Comparison of ENCODE assay signal across 2 cellular contexts in genomic region chr4:71732706-71733105, GRCh38.
A peak's percentile ranks its signal among the peaks of the same experiment; 100 is the strongest.
TF ChIP-seq lines count a peak whose summit lies in the region.

No MANE protein-coding gene starts in this region.

TF ChIP-seq in IMR-90, 13 proteins besides CTCF, POLR2A, EP300 and RAD21 (continued from another document):
- TF ChIP-seq SMC3 (IDR thresholded peaks at IDR 0.05; ENCODE audit: low read depth, low read length) (peak; percentile 44; the same call in 1 of the 2 replicates), BHLHE40 (IDR thresholded peaks at IDR 0.05; ENCODE audit: low read depth, low read length) (no peak), RCOR1 (IDR thresholded peaks at IDR 0.05; ENCODE audit: insufficient replicate concordance, low read length) (no peak), NFE2L2 (IDR thresholded peaks at IDR 0.05; ENCODE audit: low read depth, low read length) (peak; percentile 87)

TF ChIP-seq in WTC11, 78 proteins besides CTCF, POLR2A, EP300 and RAD21 (continued from another document):
- no peak for TF ChIP-seq SOX15 (CRISPR knock-in tag; IDR thresholded peaks at IDR 0.05)
- TF ChIP-seq NFYB (CRISPR knock-in tag; conservative IDR thresholded peaks at IDR 0.05; ENCODE audit: low read depth): no peak
- no peak for TF ChIP-seq ELF4 (CRISPR knock-in tag; IDR thresholded peaks at IDR 0.05; ENCODE audit: low read depth)
- TF ChIP-seq ZNF263 (CRISPR knock-in tag; IDR thresholded peaks at IDR 0.05; ENCODE audit: low read depth): no peak
- TF ChIP-seq PREB (CRISPR knock-in tag; IDR thresholded peaks at IDR 0.05; ENCODE audit: borderline replicate concordance): no peak
- no peak for TF ChIP-seq PRDM15 (CRISPR knock-in tag; IDR thresholded peaks at IDR 0.05)
- no peak for TF ChIP-seq JUN (CRISPR knock-in tag; IDR thresholded peaks at IDR 0.05)
- no peak for TF ChIP-seq FOXJ3 (CRISPR knock-in tag; IDR thresholded peaks at IDR 0.05; ENCODE audit: borderline replicate concordance)
- no peak for TF ChIP-seq ZBTB43 (CRISPR knock-in tag; IDR thresholded peaks at IDR 0.05)
- no peak for TF ChIP-seq E2F1 (CRISPR knock-in tag; IDR thresholded peaks at IDR 0.05)
- TF ChIP-seq MAX (CRISPR knock-in tag; IDR thresholded peaks at IDR 0.05): no peak
- TF ChIP-seq ZNF396 (CRISPR knock-in tag; IDR thresholded peaks at IDR 0.05; ENCODE audit: borderline replicate concordance): no peak
- no peak for TF ChIP-seq AFF4 (CRISPR knock-in tag; IDR thresholded peaks at IDR 0.05; ENCODE audit: borderline replicate concordance)
- TF ChIP-seq TEAD1 (CRISPR knock-in tag; IDR thresholded peaks at IDR 0.05): no peak
- TF ChIP-seq CDX4 (CRISPR knock-in tag; IDR thresholded peaks at IDR 0.05; ENCODE audit: borderline replicate concordance): no peak
- no peak for TF ChIP-seq ZSCAN18 (CRISPR knock-in tag; IDR thresholded peaks at IDR 0.05)
- TF ChIP-seq PRRX2 (CRISPR knock-in tag; IDR thresholded peaks at IDR 0.05): no peak
- no peak for TF ChIP-seq ETV6 (CRISPR knock-in tag; IDR thresholded peaks at IDR 0.05)
